ENCODE assay signal across 12 cellular contexts in genomic region chr12:28585146-28585545, GRCh38.
A peak's percentile ranks its signal among the peaks of the same experiment; 100 is the strongest.
DNase-seq lines count a peak whose midpoint lies in the region.
"Had no signal": no experiment of that assay in that cellular context is flagged by ENCODE, and none has a peak within 500 bp of the region (broad histone marks: within the 10 kb centered on the region; RNA-seq: fewer than 3 reads in every experiment).

No MANE protein-coding gene starts in this region.

- DNase-seq in NCI-H2196 (lab: John Stamatoyannopoulos, UW; ENCODE audit: unreplicated experiment) (peak; percentile 38), NCI-H2196 treated with DMSO at 0.1 percent for 48 hours (lab: John Stamatoyannopoulos, UW; ENCODE audit: unreplicated experiment) (no peak), NCI-H1105 (lab: John Stamatoyannopoulos, UW) (peak; percentile 21), NCI-H2107 treated with DMSO at 0.1 percent for 48 hours (lab: John Stamatoyannopoulos, UW; ENCODE audit: unreplicated experiment) (peak; percentile 70), SIG-M5 (lab: John Stamatoyannopoulos, UW) (no peak), iPS-NIHi7 (ENCODE audit: extremely low spot score) (no peak), NCI-H524 treated with DMSO at 0.1 percent for 48 hours (lab: John Stamatoyannopoulos, UW) (no peak)
- DNase-seq: Calu3; CD8-positive, alpha-beta T cell; GF-D8; H9; IMR-90 had no signal

Comparison
In these comparisons a context has a peak if more than half of its experiments do, and no peak if none do; other contexts are left out.
1. DNase-seq: peak in NCI-H2196 (single experiment), NCI-H1105 (single experiment) and NCI-H2107 treated with DMSO at 0.1 percent for 48 hours (single experiment); none in NCI-H2196 treated with DMSO at 0.1 percent for 48 hours (single experiment), SIG-M5 (single experiment), iPS-NIHi7 (single experiment) and NCI-H524 treated with DMSO at 0.1 percent for 48 hours (single experiment).